ENCODE assay signal across 1 cellular context in the genomic region with DNA sequence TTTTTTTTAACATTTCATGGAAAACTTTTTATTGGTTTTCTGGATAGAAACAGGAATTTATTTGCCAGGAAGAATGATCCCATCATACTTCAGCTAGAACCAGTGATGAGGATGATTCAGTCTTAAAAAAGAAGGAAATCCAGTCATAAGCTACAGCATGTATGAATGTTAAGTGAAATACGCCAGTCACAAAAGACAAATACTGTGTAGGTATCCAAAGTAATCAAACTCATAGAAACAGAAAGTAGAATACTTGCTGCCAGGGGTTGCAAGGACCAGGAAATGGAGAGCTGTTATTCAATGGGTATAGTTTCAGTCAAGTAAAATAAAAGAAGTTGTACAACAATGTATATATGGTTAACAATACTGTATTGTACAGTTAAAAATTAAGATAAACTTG.
TF ChIP-seq lines count a peak whose summit lies in the region.

No MANE protein-coding gene starts in this region.

TF ChIP-seq in GM23338, 12 proteins besides CTCF, POLR2A, EP300 and RAD21 (continued from another document):
- no peak for TF ChIP-seq REST (IDR thresholded peaks at IDR 0.05; ENCODE audit: unreplicated experiment)
- no peak for TF ChIP-seq ETS1 (IDR thresholded peaks at IDR 0.05)
- no peak for TF ChIP-seq NANOG (IDR thresholded peaks at IDR 0.05; ENCODE audit: borderline replicate concordance)
- no peak for TF ChIP-seq ZNF331 (CRISPR knock-in tag; IDR thresholded peaks at IDR 0.05; ENCODE audit: low read depth)
- TF ChIP-seq POLR2AphosphoS5 (IDR thresholded peaks at IDR 0.05; ENCODE audit: low read depth), result no peak
- no peak for TF ChIP-seq EZH2 (IDR thresholded peaks at IDR 0.05; ENCODE audit: low read depth, unreplicated experiment)
